In genomic region chr3:169527539-169527938, GRCh38 we compare ENCODE assay signal across 16 cellular contexts.
DNase-seq lines count a peak whose midpoint lies in the region; ATAC-seq, FAIRE-seq and TF ChIP-seq lines count a peak whose summit lies in the region.
"Had no signal": no experiment of that assay in that cellular context is flagged by ENCODE, and none has a peak within 500 bp of the region (broad histone marks: within the 10 kb centered on the region; RNA-seq: fewer than 3 reads in every experiment).

No MANE protein-coding gene starts in this region.

- no peaks in the 10 kb centered on the region for H4K20me1 ChIP-seq in endothelial cell of umbilical vein (replicated peaks; ENCODE audit: control insufficient read depth, extremely low read depth, insufficient read depth, low read length)

- H3K4me1 ChIP-seq in endothelial cell of umbilical vein (ENCODE audit: control insufficient read depth, extremely low read depth, insufficient read depth, low read length) (peaks cover 40% of the 10 kb centered on the region), tibial artery (peaks cover 0 to 31% (median 7%) of the 10 kb centered on the region in 4 donors)

- H2AFZ ChIP-seq in endothelial cell of umbilical vein (ENCODE audit: low read depth, low read length): peak overlapping the region; percentile 26
- H2AFZ ChIP-seq: GM23338 had no signal

- peaks cover 39% of the 10 kb centered on the region for H3K4me1 Mint-ChIP-seq in osteocyte (ENCODE audit: unreplicated experiment)
- peaks cover 15% of the 10 kb centered on the region for H3K4me1 Mint-ChIP-seq in mesothelial cell of epicardium
- H3K4me1 Mint-ChIP-seq: B cell had no signal

- peaks cover 18% of the 10 kb centered on the region for H3K79me2 ChIP-seq in endothelial cell of umbilical vein (ENCODE audit: control insufficient read depth, insufficient read depth, low read length)

- no peaks in the 10 kb centered on the region for H3K9me1 ChIP-seq in endothelial cell of umbilical vein (replicated peaks; ENCODE audit: control insufficient read depth, extremely low read depth, insufficient read depth, low read length)

- no peak for ATAC-seq in HG02642 (IDR thresholded peaks at IDR 0.05; ENCODE audit: poor library complexity, unreplicated experiment)

- no peak for TF ChIP-seq CTCF in astrocyte of the spinal cord (IDR thresholded peaks at IDR 0.05; ENCODE audit: low read depth, low read length)
- TF ChIP-seq CTCF in endothelial cell of umbilical vein (IDR thresholded peaks at IDR 0.05; ENCODE audit: extremely low read depth in 1 of 2, insufficient read depth in 1 of 2, low read depth in 1 of 2, low read length in 2 of 2): no peak
- no peak for TF ChIP-seq CTCF in osteocyte (IDR thresholded peaks at IDR 0.05)
- TF ChIP-seq CTCF in tibial artery (IDR thresholded peaks at IDR 0.05): no peak
- no peak for TF ChIP-seq CTCF in mesothelial cell of epicardium (IDR thresholded peaks at IDR 0.05; ENCODE audit: unreplicated experiment)

- no peaks in the 10 kb centered on the region for H3K36me3 ChIP-seq in endothelial cell of umbilical vein (ENCODE audit: control insufficient read depth in 2 of 2, extremely low read depth in 1 of 2, insufficient read depth in 2 of 2, low read length in 2 of 2)
- no peaks in the 10 kb centered on the region for H3K36me3 ChIP-seq in tibial artery

- H3K9me3 Mint-ChIP-seq in osteocyte (ENCODE audit: unreplicated experiment) (no peaks in the 10 kb centered on the region), mesothelial cell of epicardium (no peaks in the 10 kb centered on the region)
- H3K9me3 Mint-ChIP-seq: CD4-positive, alpha-beta T cell; GM23338; H9 had no signal

- in situ Hi-C loops in astrocyte of the spinal cord (cut with HindIII; ENCODE audit: low sequenced_read_pairs): no loop called here

- CTCF ChIA-PET in endothelial cell of umbilical vein (lab: Charles Lee): interaction anchor here (0.9 to 2.5 kb wide), 6 partner anchors 12 to 379 kb away, joined by 3 to 9 read pairs (median 5); no protein-coding TSS in a partner anchor

- TF ChIP-seq POLR2A in endothelial cell of umbilical vein (IDR thresholded peaks at IDR 0.05; ENCODE audit: low read depth, low read length): no peak

- H3K27ac ChIP-seq in endothelial cell of umbilical vein (ENCODE audit: insufficient read depth, low read depth, low read length) (peak overlapping the region; percentile 71), tibial artery (peak overlapping the region; percentile 5 to 40)
- H3K27ac ChIP-seq: HL-60 had no signal

- dilution Hi-C loops in endothelial cell of umbilical vein (cut with MboI; ENCODE audit: extremely low pct_ligation_motif_present, low sequenced_read_pairs): no loop called here

- peak overlapping the region; percentile 84 for H3K27ac Mint-ChIP-seq in osteocyte (ENCODE audit: unreplicated experiment)
- H3K27ac Mint-ChIP-seq in mesothelial cell of epicardium: no peak overlapping the region
- H3K27ac Mint-ChIP-seq: B cell; CD4-positive, alpha-beta T cell; GM23338 had no signal

- peak; percentile 11 for DNase-seq in astrocyte of the spinal cord (ENCODE audit: low read depth, low spot score)
- DNase-seq in endothelial cell of umbilical vein (ENCODE audit: low read depth, low spot score): peak; percentile 49
- DNase-seq in osteocyte (ENCODE audit: extremely low spot score, unreplicated experiment): no peak
- DNase-seq in tibial artery: no peak
- DNase-seq in NCI-H2196 treated with DMSO at 0.1 percent for 48 hours (lab: John Stamatoyannopoulos, UW; ENCODE audit: unreplicated experiment): no peak
- DNase-seq in epidermal melanocyte (ENCODE audit: insufficient read length, low spot score): no peak
- no peak for DNase-seq in mesothelial cell of epicardium (ENCODE audit: low spot score in 2 of 2, unreplicated experiment in 2 of 2)
- DNase-seq: C1 segment of cervical spinal cord; Calu3; CD4-positive, alpha-beta T cell; DMS 273 treated with DMSO at 0.1 percent for 48 hours; H9 had no signal

- intact Hi-C loops in endothelial cell of umbilical vein (cut with micrococcal nuclease): loop anchor here (2.0 kb wide), 1 partner anchor 379 kb away; no protein-coding TSS in a partner anchor
- intact Hi-C loops in tibial artery (cut with DNase I; ENCODE audit: low total_unique reads): no loop called here

- H3K27me3 ChIP-seq in endothelial cell of umbilical vein (ENCODE audit: control insufficient read depth in 2 of 2, insufficient read depth in 2 of 2, low read length in 2 of 2): no peaks in the 10 kb centered on the region
- no peaks in the 10 kb centered on the region for H3K27me3 ChIP-seq in tibial artery

- FAIRE-seq in endothelial cell of umbilical vein (lab: Jason Lieb, UNC): no peak

- H3K9me3 ChIP-seq in endothelial cell of umbilical vein (replicated peaks; ENCODE audit: control insufficient read depth, insufficient read depth, low read length) (no peaks in the 10 kb centered on the region), tibial artery (no peaks in the 10 kb centered on the region)

- H3K27me3 Mint-ChIP-seq in osteocyte (ENCODE audit: unreplicated experiment): no peaks in the 10 kb centered on the region
- H3K27me3 Mint-ChIP-seq in mesothelial cell of epicardium (ENCODE audit: low read depth): peaks cover 2% of the 10 kb centered on the region
- H3K27me3 Mint-ChIP-seq: B cell had no signal

- BruUV-seq in endothelial cell of umbilical vein (replicated peaks; lab: Mats Ljungman, UMichigan): no TSS peak

- H3K4me2 ChIP-seq in endothelial cell of umbilical vein (ENCODE audit: insufficient read depth, low read length): peak overlapping the region; percentile 65
- H3K4me2 ChIP-seq: GM23338 had no signal

- H3K4me3 Mint-ChIP-seq in osteocyte (ENCODE audit: unreplicated experiment) (no peak overlapping the region), mesothelial cell of epicardium (no peak overlapping the region)
- H3K4me3 Mint-ChIP-seq: B cell; CD4-positive, alpha-beta T cell; GM23338; H9 had no signal

- H3K4me3 ChIP-seq in astrocyte of the spinal cord (ENCODE audit: low read depth, low read length): no peak overlapping the region
- peak overlapping the region in 1 of 3 experiments; percentile 14 for H3K4me3 ChIP-seq in endothelial cell of umbilical vein (replicated peaks in 1 of 3; ENCODE audit: insufficient read depth in 1 of 3, low read depth in 1 of 3, low read length in 3 of 3)
- H3K4me3 ChIP-seq in tibial artery: no peak overlapping the region
- H3K4me3 ChIP-seq: GM23338 had no signal

- H3K36me3 Mint-ChIP-seq in osteocyte (ENCODE audit: unreplicated experiment): no peaks in the 10 kb centered on the region
- no peaks in the 10 kb centered on the region for H3K36me3 Mint-ChIP-seq in mesothelial cell of epicardium

- peak overlapping the region; percentile 11 for H3K9ac ChIP-seq in endothelial cell of umbilical vein (replicated peaks; ENCODE audit: extremely low read depth, insufficient read depth, low read length)

- POLR2A ChIA-PET in endothelial cell of umbilical vein (lab: Charles Lee): no interaction called here

TF ChIP-seq in endothelial cell of umbilical vein, 7 proteins besides CTCF, POLR2A, EP300 and RAD21:
- TF ChIP-seq MAX (IDR thresholded peaks at IDR 0.05; ENCODE audit: insufficient read depth, insufficient read length) (no peak), GATA2 (IDR thresholded peaks at IDR 0.05; ENCODE audit: insufficient read depth, insufficient read length, low read depth, low read length) (no peak), JUN (IDR thresholded peaks at IDR 0.05; ENCODE audit: borderline replicate concordance, insufficient read depth, insufficient read length, low read depth) (no peak), MYC (IDR thresholded peaks at IDR 0.05; ENCODE audit: low read depth, low read length) (no peak), POLR2AphosphoS5 (IDR thresholded peaks at IDR 0.05; ENCODE audit: insufficient read depth, low read depth, low read length) (no peak), FOS (IDR thresholded peaks at IDR 0.05; ENCODE audit: borderline replicate concordance, insufficient read depth, low read length) (no peak), EZH2 (IDR thresholded peaks at IDR 0.05; ENCODE audit: borderline replicate concordance, low read depth, low read length, severe bottlenecking) (no peak)

Comparison
In these comparisons a context has a peak if more than half of its experiments do, and no peak if none do; other contexts are left out.
1. DNase-seq: peak in astrocyte of the spinal cord (single experiment) and endothelial cell of umbilical vein (single experiment); none in osteocyte (single experiment), tibial artery (0 of 2), NCI-H2196 treated with DMSO at 0.1 percent for 48 hours (single experiment), epidermal melanocyte (single experiment) and mesothelial cell of epicardium (0 of 2).